12 cellular contexts compared by ENCODE assay signal in the genomic region with DNA sequence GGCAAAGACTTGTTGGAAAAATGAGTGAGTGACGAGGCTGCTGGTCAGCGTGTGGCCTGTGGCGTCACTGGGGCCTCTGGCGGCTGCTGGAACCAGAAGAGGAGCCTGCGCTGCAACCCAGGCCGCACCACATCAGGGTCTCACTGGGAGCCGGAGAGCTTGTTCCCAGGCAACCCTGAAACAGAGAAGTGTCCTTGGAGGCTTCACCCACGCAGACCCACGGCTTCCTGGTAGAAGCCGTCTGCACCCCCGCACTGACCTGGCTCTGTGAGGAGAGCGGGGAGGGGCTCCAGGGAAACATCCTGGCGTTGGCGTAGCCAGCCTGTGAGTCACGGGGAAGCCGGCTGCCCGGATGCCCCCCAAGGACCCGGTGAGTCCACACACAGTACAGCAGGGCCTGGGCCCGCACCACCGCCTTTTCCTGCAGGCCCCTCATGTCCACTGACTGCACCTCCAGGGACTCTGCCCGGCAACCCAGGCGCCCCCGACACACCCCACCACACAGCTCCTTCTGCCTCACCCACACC. TPM values are rescaled to one million over a fixed set of nuclear protein-coding genes. Genes with fewer than 3 reads are reported as not detected.
DNase-seq lines count a peak whose midpoint lies in the region; ATAC-seq and TF ChIP-seq lines count a peak whose summit lies in the region.
"Had no signal": no experiment of that assay in that cellular context is flagged by ENCODE, and none has a peak within 500 bp of the region (broad histone marks: within the 10 kb centered on the region; RNA-seq: fewer than 3 reads in every experiment).

No MANE protein-coding gene starts in this region.

- no peak for ATAC-seq in activated T-helper 17 cell treated with anti-CD3 and anti-CD28 coated beads, Interleukin-2, amount 50 U/mL, for 72 hours (replicated peaks)
- no peak for ATAC-seq in GM18909 (IDR thresholded peaks at IDR 0.05; ENCODE audit: poor library complexity, unreplicated experiment)

- intact Hi-C loops in testis (cut with DNase I; ENCODE audit: low total_unique reads) = no loop called here
- intact Hi-C loops in activated T-helper 1 cell treated with anti-CD3 and anti-CD28 coated beads, Interleukin-12 subunit alpha, Interleukin-12 subunit beta, Interleukin-2, Interleukin-4 antibody, amounts not matched to agents 30 ng/mL and 10 ng/mL and 1 ng/mL, durations not matched to agents 14 hours and 24 hours and 36 hours (cut with micrococcal nuclease) = no loop called here

- 37% methylated on average over 9 to 23 of the region's 23 CpGs for WGBS in testis, 2 donors

- H3K27me3 Mint-ChIP-seq in activated T-helper 1 cell treated with anti-CD3 and anti-CD28 coated beads, Interleukin-12 subunit alpha, Interleukin-12 subunit beta, Interleukin-2, Interleukin-4 antibody, amounts not matched to agents 30 ng/mL and 10 ng/mL and 1 ng/mL, durations not matched to agents 14 hours and 24 hours and 36 hours (ENCODE audit: insufficient read depth) = no peaks in the 10 kb centered on the region
- H3K27me3 Mint-ChIP-seq in activated T-helper 17 cell treated with anti-CD3 and anti-CD28 coated beads, Interleukin-2, amount 50 U/mL, for 72 hours = peaks cover 4% of the 10 kb centered on the region
- H3K27me3 Mint-ChIP-seq: dendritic cell treated with granulocyte-macrophage colony-stimulating factor and Interleukin-4, amounts not matched to agents 40 ng/mL and 50 ng/mL, for 4 days had no signal

- no peak overlapping the region for H3K27ac Mint-ChIP-seq in activated T-helper 1 cell treated with anti-CD3 and anti-CD28 coated beads, Interleukin-12 subunit alpha, Interleukin-12 subunit beta, Interleukin-2, Interleukin-4 antibody, amounts not matched to agents 30 ng/mL and 10 ng/mL and 1 ng/mL, durations not matched to agents 14 hours and 24 hours and 36 hours
- no peak overlapping the region for H3K27ac Mint-ChIP-seq in activated T-helper 17 cell treated with anti-CD3 and anti-CD28 coated beads, Interleukin-2, amount 50 U/mL, for 72 hours
- H3K27ac Mint-ChIP-seq: dendritic cell treated with granulocyte-macrophage colony-stimulating factor and Interleukin-4, amounts not matched to agents 40 ng/mL and 50 ng/mL, for 4 days had no signal

- no peak overlapping the region for H3K4me3 Mint-ChIP-seq in activated T-helper 1 cell treated with anti-CD3 and anti-CD28 coated beads, Interleukin-12 subunit alpha, Interleukin-12 subunit beta, Interleukin-2, Interleukin-4 antibody, amounts not matched to agents 30 ng/mL and 10 ng/mL and 1 ng/mL, durations not matched to agents 14 hours and 24 hours and 36 hours
- H3K4me3 Mint-ChIP-seq in activated T-helper 17 cell treated with anti-CD3 and anti-CD28 coated beads, Interleukin-2, amount 50 U/mL, for 72 hours = no peak overlapping the region
- H3K4me3 Mint-ChIP-seq: dendritic cell treated with granulocyte-macrophage colony-stimulating factor and Interleukin-4, amounts not matched to agents 40 ng/mL and 50 ng/mL, for 4 days had no signal

- H3K9me3 ChIP-seq in testis = no peaks in the 10 kb centered on the region

- no peaks in the 10 kb centered on the region for H3K9me3 Mint-ChIP-seq in activated T-helper 1 cell treated with anti-CD3 and anti-CD28 coated beads, Interleukin-12 subunit alpha, Interleukin-12 subunit beta, Interleukin-2, Interleukin-4 antibody, amounts not matched to agents 30 ng/mL and 10 ng/mL and 1 ng/mL, durations not matched to agents 14 hours and 24 hours and 36 hours
- no peaks in the 10 kb centered on the region for H3K9me3 Mint-ChIP-seq in activated T-helper 17 cell treated with anti-CD3 and anti-CD28 coated beads, Interleukin-2, amount 50 U/mL, for 72 hours
- H3K9me3 Mint-ChIP-seq: dendritic cell treated with granulocyte-macrophage colony-stimulating factor and Interleukin-4, amounts not matched to agents 40 ng/mL and 50 ng/mL, for 4 days had no signal

- H3K27ac ChIP-seq in coronary artery = peak overlapping the region; percentile 36 to 78
- peak overlapping the region; percentile 22 to 65 for H3K27ac ChIP-seq in testis

- TF ChIP-seq CTCF in coronary artery (IDR thresholded peaks at IDR 0.05) (no peak), testis (IDR thresholded peaks at IDR 0.05) (no peak)

- peaks cover 20% of the 10 kb centered on the region for H3K4me1 ChIP-seq in testis

- no peak for TF ChIP-seq POLR2A in testis (IDR thresholded peaks at IDR 0.05)

- H3K27me3 ChIP-seq in testis = no peaks in the 10 kb centered on the region

- no peak overlapping the region for H3K4me3 ChIP-seq in coronary artery
- no peak overlapping the region for H3K4me3 ChIP-seq in testis

- H3K36me3 ChIP-seq in testis (ENCODE audit: low read depth, missing control alignments) = no peaks in the 10 kb centered on the region

- no peaks in the 10 kb centered on the region for H3K36me3 Mint-ChIP-seq in activated T-helper 1 cell treated with anti-CD3 and anti-CD28 coated beads, Interleukin-12 subunit alpha, Interleukin-12 subunit beta, Interleukin-2, Interleukin-4 antibody, amounts not matched to agents 30 ng/mL and 10 ng/mL and 1 ng/mL, durations not matched to agents 14 hours and 24 hours and 36 hours (ENCODE audit: low read depth)
- no peaks in the 10 kb centered on the region for H3K36me3 Mint-ChIP-seq in activated T-helper 17 cell treated with anti-CD3 and anti-CD28 coated beads, Interleukin-2, amount 50 U/mL, for 72 hours (ENCODE audit: low read depth)

- DNase-seq in HT1080 (ENCODE audit: low read depth) (peak; percentile 86), coronary artery (ENCODE audit: low spot score) (peak; percentile 84), kidney tubule cell (ENCODE audit: low spot score) (peak; percentile 49), testis (peak; percentile 77), midbrain (lab: John Stamatoyannopoulos, UW) (no peak)
- DNase-seq in activated T-helper 1 cell treated with anti-CD3 and anti-CD28 coated beads, Interleukin-12 subunit alpha, Interleukin-12 subunit beta, Interleukin-2, Interleukin-4 antibody, amounts not matched to agents 30 ng/mL and 10 ng/mL and 1 ng/mL, durations not matched to agents 14 hours and 24 hours and 36 hours (ENCODE audit: low spot score) = no peak
- DNase-seq: DMS53, NCI-H345, SW 1271 had no signal

- H3K4me1 Mint-ChIP-seq in activated T-helper 1 cell treated with anti-CD3 and anti-CD28 coated beads, Interleukin-12 subunit alpha, Interleukin-12 subunit beta, Interleukin-2, Interleukin-4 antibody, amounts not matched to agents 30 ng/mL and 10 ng/mL and 1 ng/mL, durations not matched to agents 14 hours and 24 hours and 36 hours (ENCODE audit: low read depth) = no peaks in the 10 kb centered on the region
- H3K4me1 Mint-ChIP-seq in activated T-helper 17 cell treated with anti-CD3 and anti-CD28 coated beads, Interleukin-2, amount 50 U/mL, for 72 hours = no peaks in the 10 kb centered on the region

RNA-seq across cellular contexts. Expression of a gene that starts 57.4 kb away (rescaled TPM):
- total RNA-seq in HT1080 (2014; rRNA removed; shearing (Covaris generic)) = 85.1 and 95.1 TPM in 2 replicates
- 70.2 and 70.7 TPM in 2 replicates for polyA plus RNA-seq in HT1080 (2015; cell fraction: cytosol; rRNA removed)
- 338 and 369 TPM in 2 replicates for polyA plus RNA-seq in HT1080 (2015; cell fraction: nucleus; rRNA removed)
- 100 to 1,000 TPM; 166 to 178 TPM for total RNA-seq in testis
- polyA plus RNA-seq in testis (ENCODE audit: insufficient read depth, low read depth, low replicate concordance) = 197 TPM
- 0.42 and 0.62 TPM in 2 replicates for total RNA-seq in activated T-helper 1 cell treated with anti-CD3 and anti-CD28 coated beads, Interleukin-12 subunit alpha, Interleukin-12 subunit beta, Interleukin-2, Interleukin-4 antibody, amounts not matched to agents 30 ng/mL and 10 ng/mL and 1 ng/mL, durations not matched to agents 14 hours and 24 hours and 36 hours
- total RNA-seq in activated T-helper 17 cell treated with anti-CD3 and anti-CD28 coated beads, Interleukin-2, amount 50 U/mL, for 72 hours = 1 to 10 TPM in 1 of 2 donors, under 1 TPM in 1; 0.69 to 2.0 TPM

RNA-seq across cellular contexts. Expression of a gene that starts 59.0 kb away (rescaled TPM):
- 58.8 and 62.8 TPM in 2 replicates for total RNA-seq in HT1080 (2014; rRNA removed; shearing (Covaris generic))
- 47.4 and 49.6 TPM in 2 replicates for polyA plus RNA-seq in HT1080 (2015; cell fraction: cytosol; rRNA removed)
- 162 and 171 TPM in 2 replicates for polyA plus RNA-seq in HT1080 (2015; cell fraction: nucleus; rRNA removed)
- total RNA-seq in testis = 100 to 1,000 TPM; 192 to 236 TPM
- polyA plus RNA-seq in testis (ENCODE audit: insufficient read depth, low read depth, low replicate concordance) = 362 TPM
- 1.4 and 2.1 TPM in 2 replicates for total RNA-seq in activated T-helper 1 cell treated with anti-CD3 and anti-CD28 coated beads, Interleukin-12 subunit alpha, Interleukin-12 subunit beta, Interleukin-2, Interleukin-4 antibody, amounts not matched to agents 30 ng/mL and 10 ng/mL and 1 ng/mL, durations not matched to agents 14 hours and 24 hours and 36 hours
- 10 to 100 TPM in 1 of 2 donors, 1 to 10 TPM in 1; 3.3 to 10.1 TPM for total RNA-seq in activated T-helper 17 cell treated with anti-CD3 and anti-CD28 coated beads, Interleukin-2, amount 50 U/mL, for 72 hours

Comparison
In these comparisons a context has a peak if more than half of its experiments do, and no peak if none do; other contexts are left out.
1. DNase-seq: peak in HT1080 (single experiment), coronary artery (single experiment), kidney tubule cell (single experiment) and testis (single experiment); none in activated T-helper 1 cell treated with anti-CD3 and anti-CD28 coated beads, Interleukin-12 subunit alpha, Interleukin-12 subunit beta, Interleukin-2, Interleukin-4 antibody, amounts not matched to agents 30 ng/mL and 10 ng/mL and 1 ng/mL, durations not matched to agents 14 hours and 24 hours and 36 hours (single experiment) and midbrain (single experiment).
2. RNA of a gene that starts 57.4 kb away (total RNA-seq): 166 to 178 TPM in testis and 85.1 to 95.1 TPM in HT1080; 0.69 to 2.0 TPM in activated T-helper 17 cell treated with anti-CD3 and anti-CD28 coated beads, Interleukin-2, amount 50 U/mL, for 72 hours and 0.42 to 0.62 TPM in activated T-helper 1 cell treated with anti-CD3 and anti-CD28 coated beads, Interleukin-12 subunit alpha, Interleukin-12 subunit beta, Interleukin-2, Interleukin-4 antibody, amounts not matched to agents 30 ng/mL and 10 ng/mL and 1 ng/mL, durations not matched to agents 14 hours and 24 hours and 36 hours; every median in the first group is over 10 times any median in the second.